In genomic region chr2:237201461-237202287, GRCh38 we compare ENCODE assay signal across 8 cellular contexts.
DNase-seq lines count a peak whose midpoint lies in the region; ATAC-seq and TF ChIP-seq lines count a peak whose summit lies in the region.

No MANE protein-coding gene starts in this region.

- H3K79me2 ChIP-seq in Karpas-422 (ENCODE audit: low read length) = no peaks in the 10 kb centered on the region

- no peak overlapping the region for H3K4me3 ChIP-seq in tibial artery
- no peak overlapping the region for H3K4me3 ChIP-seq in Karpas-422 (ENCODE audit: low read length)

- H4K20me1 ChIP-seq in Karpas-422 (ENCODE audit: insufficient read depth, low read depth, low read length) = no peaks in the 10 kb centered on the region

- ATAC-seq in GM21723 (IDR thresholded peaks at IDR 0.05; ENCODE audit: unreplicated experiment) (peak; percentile 90), left ventricle myocardium superior (peak; percentile 59), HG03460 (IDR thresholded peaks at IDR 0.05; ENCODE audit: unreplicated experiment) (no peak)

- H3K4me1 ChIP-seq in tibial artery (peaks cover 0 to 37% (median 17%) of the 10 kb centered on the region in 4 donors), Karpas-422 (ENCODE audit: low read length) (no peaks in the 10 kb centered on the region)

- no peaks in the 10 kb centered on the region for H3K9me3 ChIP-seq in tibial artery
- H3K9me3 ChIP-seq in Karpas-422 (ENCODE audit: low read length) = no peaks in the 10 kb centered on the region

- H3K4me2 ChIP-seq in Karpas-422 (ENCODE audit: low read depth, low read length, poor library complexity, severe bottlenecking) = no peak overlapping the region

- intact Hi-C loops in left ventricle myocardium superior (cut with micrococcal nuclease) (no loop called here), tibial artery (cut with DNase I; ENCODE audit: low total_unique reads) (no loop called here)

- no peak overlapping the region for H3K9ac ChIP-seq in Karpas-422 (ENCODE audit: low read length)

- H3K27ac ChIP-seq in tibial artery (peak overlapping the region; percentile 57 to 63), Karpas-422 (ENCODE audit: low read length) (no peak overlapping the region)

- no peak for TF ChIP-seq CTCF in tibial artery (IDR thresholded peaks at IDR 0.05)

- H3K27me3 ChIP-seq in tibial artery (no peaks in the 10 kb centered on the region), Karpas-422 (ENCODE audit: low read length) (no peaks in the 10 kb centered on the region)

- no peaks in the 10 kb centered on the region for H3K9me2 ChIP-seq in Karpas-422 (replicated peaks; ENCODE audit: insufficient read depth, low read length)

- in situ Hi-C loops in ACHN (cut with HindIII; ENCODE audit: low pct_ligation_motif_present, low pct_unique_long_range_greater_than_20kb, low sequenced_read_pairs) = no loop called here

- no peaks in the 10 kb centered on the region for H3K36me3 ChIP-seq in tibial artery
- no peaks in the 10 kb centered on the region for H3K36me3 ChIP-seq in Karpas-422 (ENCODE audit: insufficient read depth, low read length)

- DNase-seq in ACHN (peak; percentile 98), OCI-M1 (lab: John Stamatoyannopoulos, UW) (peak; percentile 81), left ventricle myocardium superior (no peak), tibial artery (peak; percentile 66 to 84), Karpas-422 (no peak)
- no peak for DNase-seq in stimulated activated CD4-positive, alpha-beta T cell treated with anti-CD3 and anti-CD28 coated beads, Interleukin-2, amount 100 ng/mL, for 48 hours

- no peak overlapping the region for H2AFZ ChIP-seq in Karpas-422 (ENCODE audit: low read length)

Comparison
In these comparisons a context has a peak if more than half of its experiments do, and no peak if none do; other contexts are left out.
1. DNase-seq: peak in ACHN (single experiment), OCI-M1 (single experiment) and tibial artery (2 of 2); none in left ventricle myocardium superior (single experiment), stimulated activated CD4-positive, alpha-beta T cell treated with anti-CD3 and anti-CD28 coated beads, Interleukin-2, amount 100 ng/mL, for 48 hours (0 of 2) and Karpas-422 (single experiment).